ENCODE assay signal across 8 cellular contexts in genomic region chr13:79936368-79937136, GRCh38.
A peak's percentile ranks its signal among the peaks of the same experiment; 100 is the strongest.
DNase-seq lines count a peak whose midpoint lies in the region; ATAC-seq and TF ChIP-seq lines count a peak whose summit lies in the region.

No MANE protein-coding gene starts in this region.

- H3K9me3 ChIP-seq in prostate gland: no peaks in the 10 kb centered on the region

- H3K4me1 ChIP-seq in prostate gland (replicated peaks): no peaks in the 10 kb centered on the region

- TF ChIP-seq POLR2A in prostate gland (IDR thresholded peaks at IDR 0.05): no peak

- no peak overlapping the region for H3K4me3 ChIP-seq in prostate gland

- intact Hi-C loops in head of caudate nucleus (cut with DNase I): loop anchor here (5.0 to 10.0 kb wide), 2 partner anchors 198 to 406 kb away; partner anchors contain the start of gene SPRY2
- intact Hi-C loops in prostate gland (cut with DNase I): no loop called here

- 42% methylated on average over 12 of the region's 12 CpGs for WGBS in prostate gland

- no peak for TF ChIP-seq CTCF in prostate gland (IDR thresholded peaks at IDR 0.05)

- no peak for ATAC-seq in HG02678 (IDR thresholded peaks at IDR 0.05; ENCODE audit: unreplicated experiment)
- no peak for ATAC-seq in HG02938 (IDR thresholded peaks at IDR 0.05; ENCODE audit: unreplicated experiment)

- peak overlapping the region in 1 of 2 donors; percentile 11 for H3K27ac ChIP-seq in prostate gland

- DNase-seq in Daoy (ENCODE audit: low read depth) (peak; percentile 93), amniotic stem cell (lab: John Stamatoyannopoulos, UW) (peak; percentile 94), head of caudate nucleus (peak in 41 of 42 donors; percentile 28 to 92 (median 76)), prostate gland (ENCODE audit: low spot score) (peak; percentile 9), KG1 (lab: John Stamatoyannopoulos, UW) (no peak), NCI-H2107 (lab: John Stamatoyannopoulos, UW) (no peak)

- H3K27me3 ChIP-seq in prostate gland (replicated peaks; ENCODE audit: insufficient read depth): no peaks in the 10 kb centered on the region

- no peaks in the 10 kb centered on the region for H3K36me3 ChIP-seq in prostate gland

Comparison
In these comparisons a context has a peak if more than half of its experiments do, and no peak if none do; other contexts are left out.
1. DNase-seq: peak in Daoy (single experiment), amniotic stem cell (single experiment), head of caudate nucleus (41 of 42) and prostate gland (single experiment); none in KG1 (single experiment) and NCI-H2107 (single experiment).